Comparison of ENCODE assay signal across 8 cellular contexts in the genomic region with DNA sequence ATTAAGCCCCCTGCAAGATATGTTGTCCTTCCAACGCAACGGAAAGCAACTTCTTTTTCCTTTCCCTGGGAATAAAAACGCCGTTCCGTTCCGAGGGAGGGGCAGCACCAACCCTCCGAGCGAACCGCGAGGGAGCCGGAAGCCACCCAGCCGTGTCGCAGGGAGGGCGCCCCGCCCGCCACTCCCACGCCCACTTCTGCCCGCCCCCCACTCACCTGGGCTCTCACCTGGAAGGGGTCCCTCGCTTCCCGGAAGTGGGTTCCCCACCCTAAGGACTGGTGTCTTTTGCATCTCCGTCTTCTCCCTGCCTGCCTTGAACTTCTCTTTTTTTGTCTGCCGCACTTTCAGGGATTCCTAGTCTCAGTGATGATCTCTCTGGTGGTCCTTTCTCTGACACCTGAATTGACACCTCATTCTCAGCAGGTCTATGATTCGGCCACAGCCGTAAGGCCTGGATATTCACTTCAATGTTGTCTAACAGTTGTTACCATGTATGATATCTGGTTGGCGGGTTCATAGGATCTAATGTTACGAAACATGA. TPM values are rescaled to one million over a fixed set of nuclear protein-coding genes. Genes with fewer than 3 reads are reported as not detected.
A peak's percentile ranks its signal among the peaks of the same experiment; 100 is the strongest.
DNase-seq lines count a peak whose midpoint lies in the region; ATAC-seq and TF ChIP-seq lines count a peak whose summit lies in the region.

No MANE protein-coding gene starts in this region.

- ATAC-seq in GM19351 (IDR thresholded peaks at IDR 0.05; ENCODE audit: unreplicated experiment), result peak; percentile 41
- ATAC-seq in naive thymus-derived CD4-positive, alpha-beta T cell, result peak; percentile 76

- peaks cover 8 to 13% (median 11%) of the 10 kb centered on the region in 7 donors for H3K4me1 Mint-ChIP-seq in naive thymus-derived CD4-positive, alpha-beta T cell

- H3K27me3 ChIP-seq in effector memory CD4-positive, alpha-beta T cell (replicated peaks; ENCODE audit: control insufficient read depth, insufficient read depth, low read length, poor library complexity, severe bottlenecking), result no peaks in the 10 kb centered on the region
- no peaks in the 10 kb centered on the region for H3K27me3 ChIP-seq in naive thymus-derived CD4-positive, alpha-beta T cell (ENCODE audit: control insufficient read depth in 2 of 2, insufficient read depth in 2 of 2, low read length in 2 of 2)
- no peaks in the 10 kb centered on the region for H3K27me3 ChIP-seq in stomach smooth muscle (ENCODE audit: control insufficient read depth in 1 of 2, insufficient read depth in 2 of 2, low read length in 2 of 2)

- DNase-seq in ACHN, result peak; percentile 3
- DNase-seq in activated CD4-positive, CD25-positive, alpha-beta regulatory T cell treated with anti-CD3 and anti-CD28 coated beads, Interleukin-2, amount 50 U/mL, for 72 hours, result peak; percentile 52
- peak; percentile 10 to 36 (median 30) for DNase-seq in effector memory CD4-positive, alpha-beta T cell
- peak in 3 of 9 donors; percentile 29 to 66 (median 49) for DNase-seq in naive thymus-derived CD4-positive, alpha-beta T cell
- DNase-seq in middle frontal gyrus (ENCODE audit: extremely low spot score, low spot score), result no peak

- H3K9ac ChIP-seq in stomach smooth muscle (ENCODE audit: low read length in 2 of 2), result peak overlapping the region; percentile 64 to 76

- in situ Hi-C loops in ACHN (cut with HindIII; ENCODE audit: low pct_ligation_motif_present, low pct_unique_long_range_greater_than_20kb, low sequenced_read_pairs), result no loop called here

- H3K4me3 ChIP-seq in effector memory CD4-positive, alpha-beta T cell (ENCODE audit: insufficient read depth, low read depth, low read length, poor library complexity, severe bottlenecking), result peak overlapping the region; percentile 89
- peak overlapping the region; percentile 99 for H3K4me3 ChIP-seq in naive thymus-derived CD4-positive, alpha-beta T cell (ENCODE audit: low read length)
- peak overlapping the region; percentile 80 to 82 for H3K4me3 ChIP-seq in stomach smooth muscle (ENCODE audit: low read length in 2 of 2)

- H3K36me3 ChIP-seq in effector memory CD4-positive, alpha-beta T cell (ENCODE audit: control insufficient read depth, insufficient read depth, low read length), result no peaks in the 10 kb centered on the region
- H3K36me3 ChIP-seq in naive thymus-derived CD4-positive, alpha-beta T cell (ENCODE audit: control insufficient read depth in 2 of 3, insufficient read depth in 3 of 3, low read length in 3 of 3), result peaks cover 0 to 6% (median 0%) of the 10 kb centered on the region in 3 experiments
- H3K36me3 ChIP-seq in stomach smooth muscle (ENCODE audit: control insufficient read depth in 2 of 2, insufficient read depth in 2 of 2, low read length in 2 of 2), result no peaks in the 10 kb centered on the region

- POLR2A ChIA-PET in naive thymus-derived CD4-positive, alpha-beta T cell (lab: Charles Lee), result interaction anchor here (0.8 to 1.4 kb wide), 2 partner anchors 254 to 264 kb away, joined by 4 to 6 read pairs; no protein-coding TSS in a partner anchor

- peaks cover 0 to 10% (median 0%) of the 10 kb centered on the region in 11 donors for H3K9me3 Mint-ChIP-seq in naive thymus-derived CD4-positive, alpha-beta T cell

- intact Hi-C loops in naive thymus-derived CD4-positive, alpha-beta T cell (cut with micrococcal nuclease), result loop anchor here (1.0 to 10.0 kb wide), 9 partner anchors 46 to 1534 kb away; a partner anchor contains a TSS

- H3K9me3 ChIP-seq in effector memory CD4-positive, alpha-beta T cell (ENCODE audit: control insufficient read depth, low read length), result no peaks in the 10 kb centered on the region
- H3K9me3 ChIP-seq in naive thymus-derived CD4-positive, alpha-beta T cell (ENCODE audit: control insufficient read depth in 2 of 3, low read length in 3 of 3), result no peaks in the 10 kb centered on the region
- H3K9me3 ChIP-seq in stomach smooth muscle (ENCODE audit: control insufficient read depth in 2 of 2, low read length in 2 of 2), result no peaks in the 10 kb centered on the region

- no peaks in the 10 kb centered on the region for H3K4me1 ChIP-seq in effector memory CD4-positive, alpha-beta T cell (ENCODE audit: control insufficient read depth, insufficient read depth, low read length, poor library complexity, severe bottlenecking)
- peaks cover 0 to 4% of the 10 kb centered on the region in 2 donors for H3K4me1 ChIP-seq in naive thymus-derived CD4-positive, alpha-beta T cell (ENCODE audit: control insufficient read depth in 2 of 2, insufficient read depth in 2 of 2, low read length in 2 of 2)
- peaks cover 6% of the 10 kb centered on the region for H3K4me1 ChIP-seq in stomach smooth muscle (ENCODE audit: control insufficient read depth, insufficient read depth, low read length)

- TF ChIP-seq EP300 in Ishikawa (IDR thresholded peaks at IDR 0.05; ENCODE audit: borderline replicate concordance), result no peak

- H3K27ac Mint-ChIP-seq in naive thymus-derived CD4-positive, alpha-beta T cell, result peak overlapping the region; percentile 95 to 99 (median 96)

- H3K36me3 Mint-ChIP-seq in naive thymus-derived CD4-positive, alpha-beta T cell, result peaks cover 0 to 10% (median 0%) of the 10 kb centered on the region in 5 donors

- H3K27me3 Mint-ChIP-seq in naive thymus-derived CD4-positive, alpha-beta T cell, result peaks cover 0 to 24% (median 0%) of the 10 kb centered on the region in 5 donors

- H3K4me3 Mint-ChIP-seq in naive thymus-derived CD4-positive, alpha-beta T cell, result peak overlapping the region; percentile 87 to 99 (median 91)

- H3K27ac ChIP-seq in effector memory CD4-positive, alpha-beta T cell (ENCODE audit: insufficient read depth, low read length, poor library complexity, severe bottlenecking), result peak overlapping the region; percentile 58
- H3K27ac ChIP-seq in naive thymus-derived CD4-positive, alpha-beta T cell (ENCODE audit: low read depth, low read length), result peak overlapping the region; percentile 67
- peak overlapping the region; percentile 81 for H3K27ac ChIP-seq in stomach smooth muscle (ENCODE audit: low read length)

- CTCF ChIA-PET in naive thymus-derived CD4-positive, alpha-beta T cell (lab: Charles Lee), result no interaction called here

- no peak for TF ChIP-seq RAD21 in Ishikawa (IDR thresholded peaks at IDR 0.05; ENCODE audit: low read depth)

TF ChIP-seq in Ishikawa, 13 proteins besides CTCF, POLR2A, EP300 and RAD21:
- TF ChIP-seq, protein P1, sequence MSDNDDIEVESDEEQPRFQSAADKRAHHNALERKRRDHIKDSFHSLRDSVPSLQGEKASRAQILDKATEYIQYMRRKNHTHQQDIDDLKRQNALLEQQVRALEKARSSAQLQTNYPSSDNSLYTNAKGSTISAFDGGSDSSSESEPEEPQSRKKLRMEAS (IDR thresholded peaks at IDR 0.05), result no peak; the same call in 1 of the 2 replicates
- TF ChIP-seq ZBTB7A (IDR thresholded peaks at IDR 0.05; ENCODE audit: low read depth), result peak; percentile 97
- no peak for TF ChIP-seq NFIC (IDR thresholded peaks at IDR 0.05)
- TF ChIP-seq EGR1 (IDR thresholded peaks at IDR 0.05), result peak; percentile 46; the same call in 1 of the 2 replicates
- TF ChIP-seq, protein P2, sequence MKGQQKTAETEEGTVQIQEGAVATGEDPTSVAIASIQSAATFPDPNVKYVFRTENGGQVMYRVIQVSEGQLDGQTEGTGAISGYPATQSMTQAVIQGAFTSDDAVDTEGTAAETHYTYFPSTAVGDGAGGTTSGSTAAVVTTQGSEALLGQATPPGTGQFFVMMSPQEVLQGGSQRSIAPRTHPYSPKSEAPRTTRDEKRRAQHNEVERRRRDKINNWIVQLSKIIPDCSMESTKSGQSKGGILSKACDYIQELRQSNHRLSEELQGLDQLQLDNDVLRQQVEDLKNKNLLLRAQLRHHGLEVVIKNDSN (IDR thresholded peaks at IDR 0.05), result no peak
TF ChIP-seq in Ishikawa: peak in this region for 2.

RNA-seq across cellular contexts. Expression of a gene that starts 25.3 kb away (rescaled TPM):
- 1 to 10 TPM in 1 of 5 experiments, under 1 TPM in 1, not detected in 3; 0.21 to 2.7 TPM for total RNA-seq in naive thymus-derived CD4-positive, alpha-beta T cell
- under 1 TPM in 1 of 2 donors, not detected in 1; 0.09 TPM for polyA plus RNA-seq in naive thymus-derived CD4-positive, alpha-beta T cell
